ENCODE assay signal across 8 cellular contexts in the genomic region with DNA sequence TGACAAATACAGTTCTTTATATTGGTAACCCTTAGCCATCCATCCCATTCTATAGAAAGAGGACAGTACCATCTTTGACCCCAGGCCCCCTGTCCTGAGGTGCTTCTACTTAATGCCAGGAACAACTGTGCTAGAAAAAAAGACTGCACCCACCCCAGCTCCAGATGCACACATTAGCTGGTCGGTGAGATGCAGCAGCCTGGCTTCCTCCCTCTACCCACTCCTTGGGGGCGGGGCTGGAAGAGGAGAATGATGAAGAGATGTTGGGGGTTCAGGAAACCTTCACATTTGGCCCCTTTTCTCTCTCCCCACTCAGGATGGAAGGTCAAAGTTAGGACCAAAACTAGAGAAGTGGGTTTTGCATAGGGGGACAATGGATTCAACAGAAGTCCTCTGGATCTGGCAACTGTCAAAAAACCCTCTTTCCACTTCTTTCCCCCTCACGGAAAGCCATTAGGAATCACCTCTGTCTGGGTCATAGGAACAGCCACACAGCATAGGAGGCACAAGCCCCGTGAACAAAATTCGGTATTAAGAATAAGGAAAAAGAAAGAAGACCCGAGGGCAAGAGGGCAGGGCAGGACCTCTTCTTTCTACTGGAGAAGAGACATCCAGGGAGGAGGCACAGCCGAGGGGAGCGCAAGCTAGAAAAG. TPM values are rescaled to one million over a fixed set of nuclear protein-coding genes. Genes with fewer than 3 reads are reported as not detected.
DNase-seq lines count a peak whose midpoint lies in the region; ATAC-seq, FAIRE-seq and TF ChIP-seq lines count a peak whose summit lies in the region.

No MANE protein-coding gene starts in this region.

- peaks cover 15% of the 10 kb centered on the region for H3K4me1 Mint-ChIP-seq in activated T-helper 17 cell treated with anti-CD3 and anti-CD28 coated beads, Interleukin-2, amount 50 U/mL, for 72 hours

- peak overlapping the region; percentile 57 for H3K27ac Mint-ChIP-seq in activated T-helper 17 cell treated with anti-CD3 and anti-CD28 coated beads, Interleukin-2, amount 50 U/mL, for 72 hours

- TF ChIP-seq CTCF in cardiac muscle cell (IDR thresholded peaks at IDR 0.05; ENCODE audit: low read depth, low read length) (no peak), kidney epithelial cell (IDR thresholded peaks at IDR 0.05; ENCODE audit: insufficient read depth, low read length, poor library complexity, severe bottlenecking) (no peak), testis (IDR thresholded peaks at IDR 0.05) (no peak)

- H3K27me3 Mint-ChIP-seq in activated T-helper 17 cell treated with anti-CD3 and anti-CD28 coated beads, Interleukin-2, amount 50 U/mL, for 72 hours, result peaks cover 21% of the 10 kb centered on the region

- no peaks in the 10 kb centered on the region for H3K36me3 Mint-ChIP-seq in activated T-helper 17 cell treated with anti-CD3 and anti-CD28 coated beads, Interleukin-2, amount 50 U/mL, for 72 hours (ENCODE audit: low read depth)

- 12 to 15% methylated on average over 8 of the region's 8 CpGs for WGBS in testis, 2 donors
- WGBS in aorta, 2 donors, result 16 to 19% methylated on average over 8 of the region's 8 CpGs

- TF ChIP-seq POLR2A in testis (IDR thresholded peaks at IDR 0.05) (no peak), H54 (IDR thresholded peaks at IDR 0.05; ENCODE audit: low read depth, low read length) (no peak)

- no peak for ATAC-seq in activated T-helper 17 cell treated with anti-CD3 and anti-CD28 coated beads, Interleukin-2, amount 50 U/mL, for 72 hours (replicated peaks)
- ATAC-seq in aorta (ENCODE audit: low FRiP score), result no peak

- no peaks in the 10 kb centered on the region for H3K9me3 Mint-ChIP-seq in activated T-helper 17 cell treated with anti-CD3 and anti-CD28 coated beads, Interleukin-2, amount 50 U/mL, for 72 hours

- FAIRE-seq in H54 (lab: Jason Lieb, UNC), result no peak

- peak overlapping the region; percentile 80 for H3K4me3 Mint-ChIP-seq in activated T-helper 17 cell treated with anti-CD3 and anti-CD28 coated beads, Interleukin-2, amount 50 U/mL, for 72 hours

- DNase-seq in cardiac muscle cell (ENCODE audit: low read depth in 1 of 2, low spot score in 1 of 2) (no peak), cardiac septum (ENCODE audit: low spot score) (no peak), kidney epithelial cell (ENCODE audit: low read depth) (no peak), testis (no peak), H54 (ENCODE audit: insufficient read length, low spot score) (no peak), aorta (no peak), MV-4-11 (lab: John Stamatoyannopoulos, UW) (no peak)

- H3K36me3 ChIP-seq in cardiac muscle cell (no peaks in the 10 kb centered on the region), kidney epithelial cell (ENCODE audit: control insufficient read depth, insufficient read depth, low read length) (no peaks in the 10 kb centered on the region), testis (ENCODE audit: low read depth, missing control alignments) (no peaks in the 10 kb centered on the region), aorta (ENCODE audit: control insufficient read depth in 1 of 2, insufficient read depth in 2 of 2, low read length in 1 of 2) (no peaks in the 10 kb centered on the region)

- H3K27me3 ChIP-seq in cardiac muscle cell (peaks cover 91% of the 10 kb centered on the region), kidney epithelial cell (ENCODE audit: control insufficient read depth, insufficient read depth, low read length) (peaks cover 26% of the 10 kb centered on the region), testis (no peaks in the 10 kb centered on the region), aorta (ENCODE audit: control insufficient read depth in 1 of 2, insufficient read depth in 2 of 2, low read length in 1 of 2) (no peaks in the 10 kb centered on the region)

- no peaks in the 10 kb centered on the region for H3K4me1 ChIP-seq in cardiac muscle cell (ENCODE audit: low read depth)
- H3K4me1 ChIP-seq in testis, result peaks cover 7% of the 10 kb centered on the region
- H3K4me1 ChIP-seq in aorta (ENCODE audit: control insufficient read depth in 1 of 2, insufficient read depth in 2 of 2, low read length in 2 of 2), result no peaks in the 10 kb centered on the region

- H3K27ac ChIP-seq in cardiac muscle cell (no peak overlapping the region), testis (no peak overlapping the region), aorta (ENCODE audit: low read depth in 1 of 2, low read length in 2 of 2) (no peak overlapping the region)

- no peaks in the 10 kb centered on the region for H3K9me3 ChIP-seq in cardiac muscle cell (ENCODE audit: low read depth)
- H3K9me3 ChIP-seq in testis, result no peaks in the 10 kb centered on the region
- H3K9me3 ChIP-seq in aorta (ENCODE audit: control insufficient read depth, low read length), result no peaks in the 10 kb centered on the region

- H3K4me3 ChIP-seq in cardiac muscle cell (peak overlapping the region; percentile 25), kidney epithelial cell (ENCODE audit: low read depth, low read length) (peak overlapping the region; percentile 40), testis (peak overlapping the region; percentile 53 to 57), aorta (ENCODE audit: low read length in 2 of 2) (peak overlapping the region in 1 of 2 donors; percentile 14)

- intact Hi-C loops in cardiac septum (cut with DNase I) (no loop called here), testis (cut with DNase I; ENCODE audit: low total_unique reads) (no loop called here), aorta (cut with DNase I) (no loop called here)

RNA-seq across cellular contexts. Expression of a gene that starts 0.8 kb away (rescaled TPM):
- total RNA-seq in cardiac muscle cell, result 2.1 and 2.5 TPM in 2 replicates
- 0.04 and 0.57 TPM in 2 replicates for polyA plus RNA-seq in cardiac muscle cell
- total RNA-seq in cardiac septum, result 1.0 TPM
- total RNA-seq in activated T-helper 17 cell treated with anti-CD3 and anti-CD28 coated beads, Interleukin-2, amount 50 U/mL, for 72 hours, result 1 to 10 TPM; 2.2 to 2.4 TPM
- total RNA-seq in kidney epithelial cell, result 20.5 and 24.0 TPM in 2 replicates
- 10 to 100 TPM; 29.4 to 55.1 TPM for total RNA-seq in testis
- polyA plus RNA-seq in testis (ENCODE audit: insufficient read depth, low read depth, low replicate concordance), result 108 TPM
- total RNA-seq in aorta, result 1 to 10 TPM; 1.9 to 2.6 TPM
- 1 to 10 TPM in 1 of 2 donors, under 1 TPM in 1; 0.63 to 1.3 TPM for polyA plus RNA-seq in aorta

RNA-seq across cellular contexts. Expression of a gene that starts 38.8 kb away (rescaled TPM):
- 15.4 and 20.9 TPM in 2 replicates for total RNA-seq in cardiac muscle cell
- 36.2 and 39.4 TPM in 2 replicates for polyA plus RNA-seq in cardiac muscle cell
- 43.7 TPM for total RNA-seq in cardiac septum
- total RNA-seq in activated T-helper 17 cell treated with anti-CD3 and anti-CD28 coated beads, Interleukin-2, amount 50 U/mL, for 72 hours, result 10 to 100 TPM; 15.0 to 24.3 TPM
- total RNA-seq in kidney epithelial cell, result 46.4 and 51.4 TPM in 2 replicates
- 10 to 100 TPM; 43.3 to 43.5 TPM for total RNA-seq in testis
- 55.0 TPM for polyA plus RNA-seq in testis (ENCODE audit: insufficient read depth, low read depth, low replicate concordance)
- 10 to 100 TPM; 23.6 to 26.0 TPM for total RNA-seq in aorta
- 10 to 100 TPM; 20.8 to 28.7 TPM for polyA plus RNA-seq in aorta
